In genomic region chr3:57688291-57688690, GRCh38 we compare ENCODE assay signal across 19 cellular contexts. TPM values are rescaled to one million over a fixed set of nuclear protein-coding genes. Genes with fewer than 3 reads are reported as not detected.
A peak's percentile ranks its signal among the peaks of the same experiment; 100 is the strongest.
DNase-seq lines count a peak whose midpoint lies in the region; ATAC-seq and TF ChIP-seq lines count a peak whose summit lies in the region.
"Had no signal": no experiment of that assay in that cellular context is flagged by ENCODE, and none has a peak within 500 bp of the region (broad histone marks: within the 10 kb centered on the region; RNA-seq: fewer than 3 reads in every experiment).

No MANE protein-coding gene starts in this region.

- H3K4me1 ChIP-seq in KMS-11 (ENCODE audit: low read depth, poor library complexity, severe bottlenecking): peaks cover 41% of the 10 kb centered on the region

- H3K4me3 ChIP-seq in GM12865 (ENCODE audit: low read depth, low read length) (no peak overlapping the region), KMS-11 (IDR thresholded peaks at IDR 0.05; ENCODE audit: insufficient read depth, low read depth, low read length) (no peak overlapping the region), MG63 (no peak overlapping the region)
- H3K4me3 ChIP-seq: left lung, psoas muscle, tibial artery had no signal

- H3K36me3 Mint-ChIP-seq in central memory CD8-positive, alpha-beta T cell (ENCODE audit: insufficient read depth): peaks cover 28% of the 10 kb centered on the region
- H3K36me3 Mint-ChIP-seq in neural crest cell (ENCODE audit: low read depth): no peaks in the 10 kb centered on the region

- H4K20me1 ChIP-seq in KMS-11 (ENCODE audit: insufficient read depth): no peaks in the 10 kb centered on the region

- H3K9me3 Mint-ChIP-seq in central memory CD8-positive, alpha-beta T cell: no peaks in the 10 kb centered on the region
- H3K9me3 Mint-ChIP-seq in neural crest cell: no peaks in the 10 kb centered on the region
- H3K9me3 Mint-ChIP-seq: stimulated activated memory B cell treated with anti-CD40 and anti-IgM and Interleukin-4, amounts not matched to agents 10 μg/mL and 1 μg/mL and 100 μg/mL, for 72 hours had no signal

- no peaks in the 10 kb centered on the region for H3K9me3 ChIP-seq in MG63
- H3K9me3 ChIP-seq: left lung, psoas muscle, tibial artery had no signal

- H3K27me3 Mint-ChIP-seq in central memory CD8-positive, alpha-beta T cell: no peaks in the 10 kb centered on the region
- no peaks in the 10 kb centered on the region for H3K27me3 Mint-ChIP-seq in neural crest cell (ENCODE audit: low read depth)
- H3K27me3 Mint-ChIP-seq: stimulated activated memory B cell treated with anti-CD40 and anti-IgM and Interleukin-4, amounts not matched to agents 10 μg/mL and 1 μg/mL and 100 μg/mL, for 72 hours had no signal

- no peak overlapping the region for H3K27ac ChIP-seq in KMS-11
- H3K27ac ChIP-seq: epithelial cell of prostate, left lung, psoas muscle, RWPE1, tibial artery, VCaP had no signal

- H3K27me3 ChIP-seq in KMS-11 (ENCODE audit: insufficient read depth, low read depth): no peaks in the 10 kb centered on the region
- H3K27me3 ChIP-seq in MG63: no peaks in the 10 kb centered on the region
- H3K27me3 ChIP-seq: left lung, tibial artery had no signal

- H2AFZ ChIP-seq in KMS-11 (ENCODE audit: low read depth): no peak overlapping the region

- ATAC-seq in central memory CD8-positive, alpha-beta T cell (replicated peaks; ENCODE audit: extremely low read depth, poor library complexity, severe bottlenecking): no peak
- no peak for ATAC-seq in HG02763 (IDR thresholded peaks at IDR 0.05; ENCODE audit: unreplicated experiment)
- ATAC-seq: left lung; psoas muscle; stimulated activated memory B cell treated with anti-CD40 and anti-IgM and Interleukin-4, amounts not matched to agents 10 μg/mL and 1 μg/mL and 100 μg/mL, for 72 hours had no signal

- H3K79me2 ChIP-seq in KMS-11 (ENCODE audit: insufficient read depth, low read depth): peaks cover 47% of the 10 kb centered on the region

- H3K4me3 Mint-ChIP-seq in central memory CD8-positive, alpha-beta T cell: peak overlapping the region; percentile 57
- peak overlapping the region; percentile 24 for H3K4me3 Mint-ChIP-seq in neural crest cell
- H3K4me3 Mint-ChIP-seq: stimulated activated memory B cell treated with anti-CD40 and anti-IgM and Interleukin-4, amounts not matched to agents 10 μg/mL and 1 μg/mL and 100 μg/mL, for 72 hours had no signal

- H3K36me3 ChIP-seq in KMS-11 (ENCODE audit: insufficient read depth) (no peaks in the 10 kb centered on the region), MG63 (no peaks in the 10 kb centered on the region)

- peak overlapping the region; percentile 17; the same call in 1 of the 2 replicates for H3K4me2 ChIP-seq in KMS-11

- DNase-seq in GM12865 (ENCODE audit: low read depth): peak; percentile 61
- DNase-seq in central memory CD8-positive, alpha-beta T cell (ENCODE audit: low spot score in 2 of 2): no peak
- no peak for DNase-seq in neural crest cell (ENCODE audit: low read depth, low spot score)
- no peak for DNase-seq in MG63
- DNase-seq in GM03348 (ENCODE audit: low spot score): no peak
- DNase-seq: activated naive CD4-positive, alpha-beta T cell; AML-193; H7; left lung; NCI-H146; psoas muscle; stimulated activated CD4-positive, alpha-beta T cell treated with anti-CD3 and anti-CD28 coated beads, Interleukin-12 subunit alpha, Interleukin-12 subunit beta, amount 100 ng/mL, for 4 hours; tibial artery had no signal

- H3K27ac Mint-ChIP-seq in central memory CD8-positive, alpha-beta T cell (ENCODE audit: low read depth): no peak overlapping the region
- no peak overlapping the region for H3K27ac Mint-ChIP-seq in neural crest cell (ENCODE audit: unreplicated experiment)
- H3K27ac Mint-ChIP-seq: stimulated activated memory B cell treated with anti-CD40 and anti-IgM and Interleukin-4, amounts not matched to agents 10 μg/mL and 1 μg/mL and 100 μg/mL, for 72 hours had no signal

- TF ChIP-seq CTCF in GM12865 (IDR thresholded peaks at IDR 0.05; ENCODE audit: insufficient read depth, low read depth, low read length, missing control alignments) (no peak), KMS-11 (conservative IDR thresholded peaks at IDR 0.05; ENCODE audit: low read depth, low read length) (no peak), neural crest cell (conservative IDR thresholded peaks at IDR 0.05) (no peak)

- H3K4me1 Mint-ChIP-seq in central memory CD8-positive, alpha-beta T cell: peaks cover 48% of the 10 kb centered on the region
- H3K4me1 Mint-ChIP-seq in neural crest cell: peaks cover 23% of the 10 kb centered on the region

- no peak overlapping the region for H3K9ac ChIP-seq in KMS-11

RNA-seq across cellular contexts. Expression of gene DENND6A, which starts 4.6 kb away (rescaled TPM):
- 33.4 and 42.0 TPM in 2 replicates for total RNA-seq in neural crest cell
- 3.6 and 17.8 TPM in 2 replicates for total RNA-seq in MG63 (2014; rRNA removed; shearing (Covaris generic); ENCODE audit: low replicate concordance)
